Comparison of ENCODE assay signal across 22 cellular contexts in the genomic region with DNA sequence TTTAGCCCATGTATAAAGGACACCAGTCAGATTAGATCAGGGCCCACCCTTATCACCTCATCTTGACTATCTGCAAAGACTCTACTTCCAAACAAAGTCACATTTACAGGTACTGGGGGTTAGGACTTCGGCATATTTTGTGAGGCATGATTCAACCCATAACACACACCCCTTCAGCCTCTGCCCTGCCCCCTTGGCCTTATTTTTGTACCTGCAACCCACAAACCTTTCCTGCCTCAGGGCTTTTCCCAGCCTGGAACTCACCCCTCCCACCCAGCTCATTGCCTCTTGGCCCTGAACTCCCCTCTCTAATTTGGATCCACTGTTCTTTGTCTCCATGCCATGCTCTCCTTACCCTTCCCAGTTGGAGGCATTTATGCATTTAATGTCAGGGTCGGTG.
A peak's percentile ranks its signal among the peaks of the same experiment; 100 is the strongest.
DNase-seq lines count a peak whose midpoint lies in the region; ATAC-seq and TF ChIP-seq lines count a peak whose summit lies in the region.
"Had no signal": no experiment of that assay in that cellular context is flagged by ENCODE, and none has a peak within 500 bp of the region (broad histone marks: within the 10 kb centered on the region; RNA-seq: fewer than 3 reads in every experiment).

No MANE protein-coding gene starts in this region.

- no peaks in the 10 kb centered on the region for H3K9me2 ChIP-seq in PC-3 (replicated peaks; ENCODE audit: low read length)

- BruUV-seq in Caco-2 (replicated peaks; lab: Mats Ljungman, UMichigan) (no TSS peak), PC-3 (replicated peaks; lab: Mats Ljungman, UMichigan) (no TSS peak)

- no peaks in the 10 kb centered on the region for H3K9me3 Mint-ChIP-seq in Caco-2 (ENCODE audit: unreplicated experiment)
- H3K9me3 Mint-ChIP-seq in activated CD8-positive, alpha-beta T cell treated with anti-CD3 and anti-CD28 coated beads for 36 hours, result no peaks in the 10 kb centered on the region
- H3K9me3 Mint-ChIP-seq in activated naive CD4-positive, alpha-beta T cell treated with anti-CD3 and anti-CD28 coated beads, Interleukin-2, amount 10 ng/mL, durations not matched to agents 7 days and 5 days, result no peaks in the 10 kb centered on the region
- H3K9me3 Mint-ChIP-seq: CD4-positive, alpha-beta T cell; CD8-positive, alpha-beta T cell had no signal

- intact Hi-C loops in Caco-2 (cut with micrococcal nuclease; ENCODE audit: unreplicated experiment) (no loop called here), PC-3 (cut with micrococcal nuclease) (no loop called here), breast epithelium (cut with DNase I; ENCODE audit: low total_unique reads) (no loop called here)
- intact Hi-C loops in activated CD8-positive, alpha-beta T cell treated with anti-CD3 and anti-CD28 coated beads for 36 hours (cut with micrococcal nuclease), result no loop called here

- H2AFZ ChIP-seq in PC-3 (ENCODE audit: low read length), result no peak overlapping the region

- H3K4me3 ChIP-seq in BLaER1 treated with 17β-estradiol and CSF1 and Interleukin-3, amounts not matched to agents 10 nM and 100 nM, result no peak overlapping the region
- H3K4me3 ChIP-seq in Caco-2 (ENCODE audit: low read depth, low read length), result no peak overlapping the region
- no peak overlapping the region for H3K4me3 ChIP-seq in PC-3 (ENCODE audit: low read length)
- H3K4me3 ChIP-seq in breast epithelium, result no peak overlapping the region
- H3K4me3 ChIP-seq: GM12878 had no signal

- H3K4me1 ChIP-seq in BLaER1 treated with 17β-estradiol and CSF1 and Interleukin-3, amounts not matched to agents 10 nM and 100 nM, result peaks cover 7 to 17% (median 12%) of the 10 kb centered on the region in 10 experiments; a peak in 19 of 20 replicates
- H3K4me1 ChIP-seq in Caco-2, result peaks cover 21% of the 10 kb centered on the region
- H3K4me1 ChIP-seq in PC-3 (ENCODE audit: insufficient read depth, low read length), result no peaks in the 10 kb centered on the region
- no peaks in the 10 kb centered on the region for H3K4me1 ChIP-seq in breast epithelium
- H3K4me1 ChIP-seq: BE2C had no signal

- H3K9me3 ChIP-seq in BLaER1 treated with 17β-estradiol and CSF1 and Interleukin-3, amounts not matched to agents 10 nM and 100 nM (replicated peaks in 1 of 11), result no peaks in the 10 kb centered on the region
- H3K9me3 ChIP-seq in Caco-2, result no peaks in the 10 kb centered on the region
- no peaks in the 10 kb centered on the region for H3K9me3 ChIP-seq in PC-3 (ENCODE audit: low read length)
- no peaks in the 10 kb centered on the region for H3K9me3 ChIP-seq in breast epithelium
- H3K9me3 ChIP-seq: BE2C had no signal

- ATAC-seq in PC-3 (no peak), HG02678 (IDR thresholded peaks at IDR 0.05; ENCODE audit: unreplicated experiment) (no peak)
- ATAC-seq in activated CD8-positive, alpha-beta T cell treated with anti-CD3 and anti-CD28 coated beads for 36 hours, result no peak
- ATAC-seq: CD8-positive, alpha-beta T cell; GM12878 had no signal

- H3F3A ChIP-seq in PC-3 (ENCODE audit: low read length, unreplicated experiment), result no peaks in the 10 kb centered on the region

- no peaks in the 10 kb centered on the region for H4K20me1 ChIP-seq in BLaER1 treated with 17β-estradiol and CSF1 and Interleukin-3, amounts not matched to agents 10 nM and 100 nM
- no peaks in the 10 kb centered on the region for H4K20me1 ChIP-seq in PC-3 (ENCODE audit: low read length)

- peak overlapping the region; percentile 62 for H3K27ac Mint-ChIP-seq in Caco-2 (ENCODE audit: unreplicated experiment)
- no peak overlapping the region for H3K27ac Mint-ChIP-seq in activated CD8-positive, alpha-beta T cell treated with anti-CD3 and anti-CD28 coated beads for 36 hours
- no peak overlapping the region for H3K27ac Mint-ChIP-seq in activated naive CD4-positive, alpha-beta T cell treated with anti-CD3 and anti-CD28 coated beads, Interleukin-2, amount 10 ng/mL, durations not matched to agents 7 days and 5 days
- H3K27ac Mint-ChIP-seq: CD4-positive, alpha-beta T cell; CD8-positive, alpha-beta T cell had no signal

- DNase-seq in Caco-2, result no peak
- peak; percentile 2 for DNase-seq in PC-3
- no peak for DNase-seq in activated CD8-positive, alpha-beta T cell treated with anti-CD3 and anti-CD28 coated beads for 36 hours
- DNase-seq in activated naive CD4-positive, alpha-beta T cell treated with anti-CD3 and anti-CD28 coated beads, Interleukin-2, amount 10 ng/mL, durations not matched to agents 7 days and 5 days, result no peak
- DNase-seq in breast epithelium (ENCODE audit: low spot score in 2 of 2), result no peak
- DNase-seq: 8988T; ACHN; BE2C; C1 segment of cervical spinal cord; CD4-positive, alpha-beta T cell; CD8-positive, alpha-beta T cell; DMS 273 treated with DMSO at 0.1 percent for 48 hours; DMS153; DMS53; DMS79; DND-41; EL; GDM1 had no signal

- no peaks in the 10 kb centered on the region for H3K79me2 ChIP-seq in PC-3 (ENCODE audit: low read length)

- peak overlapping the region in 10 of 11 experiments; percentile 58 to 84 (median 76); a peak in 20 of 22 replicates for H3K4me2 ChIP-seq in BLaER1 treated with 17β-estradiol and CSF1 and Interleukin-3, amounts not matched to agents 10 nM and 100 nM
- no peak overlapping the region for H3K4me2 ChIP-seq in PC-3 (ENCODE audit: low read length)

- TF ChIP-seq CTCF in Caco-2 (IDR thresholded peaks at IDR 0.05; ENCODE audit: insufficient read depth in 1 of 2, low read depth in 1 of 2, low read length in 1 of 2, severe bottlenecking in 1 of 2, unreplicated experiment in 1 of 2) (no peak), PC-3 (conservative IDR thresholded peaks at IDR 0.05; ENCODE audit: low read depth, low read length) (no peak), VCaP (conservative IDR thresholded peaks at IDR 0.05) (no peak), breast epithelium (IDR thresholded peaks at IDR 0.05) (no peak)
- TF ChIP-seq CTCF in activated CD8-positive, alpha-beta T cell treated with anti-CD3 and anti-CD28 coated beads for 36 hours (IDR thresholded peaks at IDR 0.05), result no peak

- POLR2A ChIA-PET in Caco-2 (lab: Charles Lee) (no interaction called here), PC-3 (lab: Charles Lee; ENCODE audit: unreplicated experiment) (no interaction called here)
- POLR2A ChIA-PET in activated CD8-positive, alpha-beta T cell treated with anti-CD3 and anti-CD28 coated beads for 36 hours (lab: Charles Lee), result no interaction called here

- H3K27me3 ChIP-seq in BLaER1 treated with 17β-estradiol and CSF1 and Interleukin-3, amounts not matched to agents 10 nM and 100 nM, result no peaks in the 10 kb centered on the region; a peak in 1 of 22 replicates
- H3K27me3 ChIP-seq in Caco-2 (replicated peaks; ENCODE audit: control insufficient read depth, insufficient read depth, low read length) (no peaks in the 10 kb centered on the region), PC-3 (ENCODE audit: low read length) (no peaks in the 10 kb centered on the region), breast epithelium (peaks cover 0 to 4% of the 10 kb centered on the region in 2 donors)
- H3K27me3 ChIP-seq: BE2C had no signal

- CTCF ChIA-PET in Caco-2 (lab: Charles Lee), result no interaction called here
- CTCF ChIA-PET in PC-3 (lab: Charles Lee), result no interaction called here
- CTCF ChIA-PET in activated CD8-positive, alpha-beta T cell treated with anti-CD3 and anti-CD28 coated beads for 36 hours (lab: Charles Lee), result no interaction called here
- CTCF ChIA-PET in activated naive CD4-positive, alpha-beta T cell treated with anti-CD3 and anti-CD28 coated beads, Interleukin-2, amount 10 ng/mL, durations not matched to agents 7 days and 5 days (lab: Charles Lee), result no interaction called here

- H3K36me3 ChIP-seq in BLaER1 treated with 17β-estradiol and CSF1 and Interleukin-3, amounts not matched to agents 10 nM and 100 nM, result no peaks in the 10 kb centered on the region
- H3K36me3 ChIP-seq in Caco-2 (ENCODE audit: control insufficient read depth, insufficient read depth, low read length), result no peaks in the 10 kb centered on the region
- H3K36me3 ChIP-seq in PC-3 (ENCODE audit: low read depth, low read length), result no peaks in the 10 kb centered on the region
- no peaks in the 10 kb centered on the region for H3K36me3 ChIP-seq in breast epithelium
- H3K36me3 ChIP-seq: BE2C had no signal

- H3K36me3 Mint-ChIP-seq in Caco-2 (ENCODE audit: insufficient read depth, unreplicated experiment), result no peaks in the 10 kb centered on the region
- no peaks in the 10 kb centered on the region for H3K36me3 Mint-ChIP-seq in activated CD8-positive, alpha-beta T cell treated with anti-CD3 and anti-CD28 coated beads for 36 hours (ENCODE audit: low read depth)
- H3K36me3 Mint-ChIP-seq in activated naive CD4-positive, alpha-beta T cell treated with anti-CD3 and anti-CD28 coated beads, Interleukin-2, amount 10 ng/mL, durations not matched to agents 7 days and 5 days, result no peaks in the 10 kb centered on the region
- H3K36me3 Mint-ChIP-seq: CD8-positive, alpha-beta T cell had no signal

- H3K9ac ChIP-seq in BLaER1 treated with 17β-estradiol and CSF1 and Interleukin-3, amounts not matched to agents 10 nM and 100 nM, result no peak overlapping the region
- H3K9ac ChIP-seq in PC-3 (ENCODE audit: low read length), result no peak overlapping the region

- no peak for TF ChIP-seq POLR2A in breast epithelium (IDR thresholded peaks at IDR 0.05)

- H3K27me3 Mint-ChIP-seq in Caco-2 (ENCODE audit: insufficient read depth, unreplicated experiment), result no peaks in the 10 kb centered on the region
- H3K27me3 Mint-ChIP-seq in activated CD8-positive, alpha-beta T cell treated with anti-CD3 and anti-CD28 coated beads for 36 hours, result peaks cover 9% of the 10 kb centered on the region
- H3K27me3 Mint-ChIP-seq in activated naive CD4-positive, alpha-beta T cell treated with anti-CD3 and anti-CD28 coated beads, Interleukin-2, amount 10 ng/mL, durations not matched to agents 7 days and 5 days, result no peaks in the 10 kb centered on the region

- H3K27ac ChIP-seq in BLaER1 treated with 17β-estradiol and CSF1 and Interleukin-3, amounts not matched to agents 10 nM and 100 nM, result no peak overlapping the region
- H3K27ac ChIP-seq in PC-3 (ENCODE audit: low read length) (no peak overlapping the region), VCaP (peak overlapping the region; percentile 63; the same call in 1 of the 2 replicates), breast epithelium (no peak overlapping the region)

- no peaks in the 10 kb centered on the region for H3K4me1 Mint-ChIP-seq in Caco-2 (ENCODE audit: low read depth, unreplicated experiment)
- no peaks in the 10 kb centered on the region for H3K4me1 Mint-ChIP-seq in activated CD8-positive, alpha-beta T cell treated with anti-CD3 and anti-CD28 coated beads for 36 hours (ENCODE audit: low read depth)
- H3K4me1 Mint-ChIP-seq in activated naive CD4-positive, alpha-beta T cell treated with anti-CD3 and anti-CD28 coated beads, Interleukin-2, amount 10 ng/mL, durations not matched to agents 7 days and 5 days, result no peaks in the 10 kb centered on the region

- no peak overlapping the region for H3K4me3 Mint-ChIP-seq in Caco-2 (ENCODE audit: unreplicated experiment)
- H3K4me3 Mint-ChIP-seq in activated CD8-positive, alpha-beta T cell treated with anti-CD3 and anti-CD28 coated beads for 36 hours, result no peak overlapping the region
- H3K4me3 Mint-ChIP-seq in activated naive CD4-positive, alpha-beta T cell treated with anti-CD3 and anti-CD28 coated beads, Interleukin-2, amount 10 ng/mL, durations not matched to agents 7 days and 5 days, result no peak overlapping the region
- H3K4me3 Mint-ChIP-seq: CD4-positive, alpha-beta T cell; CD8-positive, alpha-beta T cell had no signal
